Comparison of ENCODE assay signal across 17 cellular contexts in genomic region chr17:9185688-9186289, GRCh38.
DNase-seq lines count a peak whose midpoint lies in the region; ATAC-seq lines count a peak whose summit lies in the region.
"Had no signal": no experiment of that assay in that cellular context is flagged by ENCODE, and none has a peak within 500 bp of the region (broad histone marks: within the 10 kb centered on the region; RNA-seq: fewer than 3 reads in every experiment).

No MANE protein-coding gene starts in this region.

- no peaks in the 10 kb centered on the region for H3K27me3 ChIP-seq in stomach smooth muscle (ENCODE audit: control insufficient read depth in 1 of 2, insufficient read depth in 2 of 2, low read length in 2 of 2)
- H3K27me3 ChIP-seq: MG63 had no signal

- H3K36me3 ChIP-seq in stomach smooth muscle (ENCODE audit: control insufficient read depth in 2 of 2, insufficient read depth in 2 of 2, low read length in 2 of 2) = peaks cover 0 to 2% of the 10 kb centered on the region in 2 donors
- H3K36me3 ChIP-seq: MG63 had no signal

- ATAC-seq in esophagus mucosa = peak; percentile 73
- ATAC-seq in HG03469 (IDR thresholded peaks at IDR 0.05; ENCODE audit: unreplicated experiment) = no peak
- ATAC-seq: CD8-positive, alpha-beta T cell; HCT116; PC-3 had no signal

- no peak overlapping the region for H3K9ac ChIP-seq in stomach smooth muscle (ENCODE audit: low read length in 2 of 2)

- peak overlapping the region; percentile 66 for H3K27ac ChIP-seq in stomach smooth muscle (ENCODE audit: low read length)
- H3K27ac ChIP-seq: SK-N-MC had no signal

- DNase-seq in SIG-M5 treated with dmso at 0.1 percent for 504 hours (lab: John Stamatoyannopoulos, UW; ENCODE audit: unreplicated experiment) (peak; percentile 33), SIG-M5 (lab: John Stamatoyannopoulos, UW) (no peak), NOMO-1 treated with DMSO at 0.1 percent for 48 hours (lab: John Stamatoyannopoulos, UW; ENCODE audit: unreplicated experiment) (peak; percentile 6), AML-193 (lab: John Stamatoyannopoulos, UW) (no peak), NAMALWA (ENCODE audit: low spot score) (no peak)
- DNase-seq: CD8-positive, alpha-beta T cell; DMS79 treated with DMSO at 0.1 percent for 48 hours; KG1; MG63; NCI-H1694; PC-3; T-helper 1 cell had no signal

- peaks cover 23% of the 10 kb centered on the region for H3K4me1 ChIP-seq in stomach smooth muscle (ENCODE audit: control insufficient read depth, insufficient read depth, low read length)

- H3K4me3 ChIP-seq in stomach smooth muscle (ENCODE audit: low read length in 2 of 2) = no peak overlapping the region
- H3K4me3 ChIP-seq: MG63, SK-N-MC had no signal

- H3K9me3 ChIP-seq in stomach smooth muscle (ENCODE audit: control insufficient read depth in 2 of 2, low read length in 2 of 2) = peaks cover 0 to 5% of the 10 kb centered on the region in 2 donors
- H3K9me3 ChIP-seq: MG63 had no signal

Comparison
In these comparisons a context has a peak if more than half of its experiments do, and no peak if none do; other contexts are left out.
1. DNase-seq: peak in SIG-M5 treated with dmso at 0.1 percent for 504 hours (single experiment) and NOMO-1 treated with DMSO at 0.1 percent for 48 hours (single experiment); none in SIG-M5 (single experiment), AML-193 (0 of 2) and NAMALWA (single experiment).